Comparison of ENCODE assay signal across 8 cellular contexts in genomic region chr10:61899045-61899444, GRCh38. TPM values are rescaled to one million over a fixed set of nuclear protein-coding genes. Genes with fewer than 3 reads are reported as not detected.
DNase-seq lines count a peak whose midpoint lies in the region; ATAC-seq and TF ChIP-seq lines count a peak whose summit lies in the region.

No MANE protein-coding gene starts in this region.

- H3K4me3 Mint-ChIP-seq in CD4-positive, alpha-beta memory T cell = peak overlapping the region; percentile 86 to 96 (median 93)
- peak overlapping the region; percentile 95 for H3K4me3 Mint-ChIP-seq in activated naive CD8-positive, alpha-beta T cell treated with anti-CD3 and anti-CD28 coated beads, Interleukin-2, amount 10 ng/mL, durations not matched to agents 7 days and 5 days
- peak overlapping the region; percentile 91 for H3K4me3 Mint-ChIP-seq in mesothelial cell of epicardium

- peak; percentile 29 to 72 (median 32) for DNase-seq in CD4-positive, alpha-beta memory T cell
- peak; percentile 85 for DNase-seq in IMR-90
- DNase-seq in activated naive CD8-positive, alpha-beta T cell treated with anti-CD3 and anti-CD28 coated beads, Interleukin-2, amount 10 ng/mL, durations not matched to agents 7 days and 5 days = no peak
- DNase-seq in mesothelial cell of epicardium (ENCODE audit: low spot score in 2 of 2, unreplicated experiment in 2 of 2) = no peak
- no peak for DNase-seq in iPS-NIHi7 (ENCODE audit: extremely low spot score)
- DNase-seq in Right ventricle myocardium inferior (ENCODE audit: missing footprints) = no peak

- H3K36me3 ChIP-seq in CD4-positive, alpha-beta memory T cell (ENCODE audit: insufficient read depth, low read length) = no peaks in the 10 kb centered on the region
- H3K36me3 ChIP-seq in IMR-90 (ENCODE audit: control insufficient read depth, insufficient read depth, low read length) = no peaks in the 10 kb centered on the region; the same call in 1 of the 2 replicates

- TF ChIP-seq CTCF in IMR-90 (conservative IDR thresholded peaks at IDR 0.05; ENCODE audit: low read depth, low read length) (no peak), mesothelial cell of epicardium (IDR thresholded peaks at IDR 0.05; ENCODE audit: unreplicated experiment) (no peak)

- no TSS peak for BruUV-seq in IMR-90 (replicated peaks; lab: Mats Ljungman, UMichigan)

- peak overlapping the region; percentile 99; the same call in 1 of the 2 replicates for H3K4me2 ChIP-seq in IMR-90 (ENCODE audit: low read depth, low read length)

- TF ChIP-seq RAD21 in IMR-90 (IDR thresholded peaks at IDR 0.05; ENCODE audit: low read length) = no peak

- no CpG with 5 or more reads among the region's 5 CpGs for WGBS in IMR-90 (ENCODE audit: extremely low coverage in 2 of 2, insufficient read length in 1 of 2), 2 experiments

- peak overlapping the region; percentile 73; the same call in 1 of the 2 replicates for H4K91ac ChIP-seq in IMR-90 (ENCODE audit: insufficient read depth, low read depth, low read length)

- POLR2A ChIA-PET in CD4-positive, alpha-beta memory T cell (lab: Charles Lee; ENCODE audit: partially characterized antibody) = interaction anchor here (0.8 to 8.4 kb wide), 27 partner anchors 8 to 485 kb away, joined by 3 to 251 read pairs (median 6); no protein-coding TSS in a partner anchor
- POLR2A ChIA-PET in IMR-90 (lab: Charles Lee; ENCODE audit: unreplicated experiment) = interaction anchor here (0.6 kb wide), 2 partner anchors 61 to 1016 kb away, joined by 3 read pairs; no protein-coding TSS in a partner anchor
- POLR2A ChIA-PET in activated naive CD8-positive, alpha-beta T cell treated with anti-CD3 and anti-CD28 coated beads, Interleukin-2, amount 10 ng/mL, durations not matched to agents 7 days and 5 days (lab: Charles Lee) = interaction anchor here (0.6 to 2.1 kb wide), 6 partner anchors 31 to 181 kb away, joined by 3 to 11 read pairs (median 3); no protein-coding TSS in a partner anchor

- H3K27me3 ChIP-seq in CD4-positive, alpha-beta memory T cell (ENCODE audit: insufficient read depth, low read length) = no peaks in the 10 kb centered on the region
- no peaks in the 10 kb centered on the region for H3K27me3 ChIP-seq in IMR-90 (ENCODE audit: control insufficient read depth, insufficient read depth, low read length)

- H2AK9ac ChIP-seq in IMR-90 (replicated peaks; ENCODE audit: low read depth, low read length, poor library complexity) = no peak overlapping the region

- CTCF ChIA-PET in CD4-positive, alpha-beta memory T cell (lab: Charles Lee; ENCODE audit: partially characterized antibody) = interaction anchor here (1.0 to 12.7 kb wide), 17 partner anchors 20 to 346 kb away, joined by 3 to 228 read pairs (median 5); no protein-coding TSS in a partner anchor
- CTCF ChIA-PET in IMR-90 (lab: Yijun Ruan, JAX) = interaction anchor here (0.6 to 1.7 kb wide), 3 partner anchors 8 to 140 kb away, joined by 3 to 4 read pairs (median 3); no protein-coding TSS in a partner anchor

- peak overlapping the region; percentile 80 for H3K27ac ChIP-seq in CD4-positive, alpha-beta memory T cell (ENCODE audit: low read depth, low read length)
- peak overlapping the region; percentile 1; the same call in 1 of the 2 replicates for H3K27ac ChIP-seq in IMR-90 (ENCODE audit: insufficient read depth, low read length)

- peak overlapping the region; percentile 98 for H2BK5ac ChIP-seq in IMR-90 (ENCODE audit: low read depth, low read length, poor library complexity, severe bottlenecking)

- H3K23ac ChIP-seq in IMR-90 (ENCODE audit: low read depth, low read length) = peak overlapping the region; percentile 85

- TF ChIP-seq POLR2A in IMR-90 (IDR thresholded peaks at IDR 0.05; ENCODE audit: low read depth, low read length) = no peak

- H4K20me1 ChIP-seq in IMR-90 (ENCODE audit: insufficient read depth, low read length) = no peaks in the 10 kb centered on the region

- peaks cover 4 to 17% of the 10 kb centered on the region in 2 experiments; a peak in 3 of 4 replicates for H3K79me1 ChIP-seq in IMR-90 (ENCODE audit: low read depth in 1 of 2, low read length in 2 of 2)

- peak overlapping the region; percentile 42; the same call in 1 of the 2 replicates for H3K18ac ChIP-seq in IMR-90 (ENCODE audit: low read depth, low read length)

- in situ Hi-C loops in IMR-90 (cut with MboI; ENCODE audit: low sequenced_read_pairs) = no loop called here

- H3K4me3 ChIP-seq in CD4-positive, alpha-beta memory T cell (ENCODE audit: low read length in 2 of 2) = peak overlapping the region; percentile 63 to 88
- no peak overlapping the region for H3K4me3 ChIP-seq in IMR-90 (ENCODE audit: insufficient read depth, low read depth, low read length)

- peak overlapping the region; percentile 77 to 99 (median 95) for H3K27ac Mint-ChIP-seq in CD4-positive, alpha-beta memory T cell
- H3K27ac Mint-ChIP-seq in activated naive CD8-positive, alpha-beta T cell treated with anti-CD3 and anti-CD28 coated beads, Interleukin-2, amount 10 ng/mL, durations not matched to agents 7 days and 5 days = peak overlapping the region; percentile 97
- peak overlapping the region; percentile 39 for H3K27ac Mint-ChIP-seq in mesothelial cell of epicardium

- 0 out of 2 replicates have a peak overlapping the region, but pooled peaks have one; percentile 58 for H3K14ac ChIP-seq in IMR-90 (replicated peaks; ENCODE audit: low read depth, low read length)

- H2AK5ac ChIP-seq in IMR-90 (ENCODE audit: low read depth, low read length) = peak overlapping the region; percentile 87

- peak overlapping the region in 1 of 2 experiments; percentile 88; a peak in 3 of 4 replicates for H4K8ac ChIP-seq in IMR-90 (ENCODE audit: low read depth in 2 of 2, low read length in 2 of 2)

- peak overlapping the region; percentile 81 for H2BK20ac ChIP-seq in IMR-90 (ENCODE audit: low read depth, low read length)

- H2BK120ac ChIP-seq in IMR-90 (ENCODE audit: low read depth, low read length) = peak overlapping the region; percentile 95

- H3K36me3 Mint-ChIP-seq in CD4-positive, alpha-beta memory T cell = peaks cover 0 to 29% of the 10 kb centered on the region in 2 donors
- H3K36me3 Mint-ChIP-seq in activated naive CD8-positive, alpha-beta T cell treated with anti-CD3 and anti-CD28 coated beads, Interleukin-2, amount 10 ng/mL, durations not matched to agents 7 days and 5 days = peaks cover 4% of the 10 kb centered on the region
- no peaks in the 10 kb centered on the region for H3K36me3 Mint-ChIP-seq in mesothelial cell of epicardium

- H3K4me1 Mint-ChIP-seq in CD4-positive, alpha-beta memory T cell = peaks cover 18 to 48% (median 31%) of the 10 kb centered on the region in 4 donors
- H3K4me1 Mint-ChIP-seq in activated naive CD8-positive, alpha-beta T cell treated with anti-CD3 and anti-CD28 coated beads, Interleukin-2, amount 10 ng/mL, durations not matched to agents 7 days and 5 days = peaks cover 30% of the 10 kb centered on the region
- H3K4me1 Mint-ChIP-seq in mesothelial cell of epicardium = peaks cover 37% of the 10 kb centered on the region

- peaks cover 4% of the 10 kb centered on the region; the same call in 1 of the 2 replicates for H3K9me1 ChIP-seq in IMR-90 (ENCODE audit: insufficient read depth, low read length)

- intact Hi-C loops in CD4-positive, alpha-beta memory T cell (cut with micrococcal nuclease) = loop anchor here (10.0 kb wide), 1 partner anchor 526 kb away; no protein-coding TSS in a partner anchor
- intact Hi-C loops in IMR-90 (cut with micrococcal nuclease) (no loop called here), Right ventricle myocardium inferior (cut with DNase I) (no loop called here)

- peaks cover 33% of the 10 kb centered on the region for H3K4me1 ChIP-seq in CD4-positive, alpha-beta memory T cell (ENCODE audit: insufficient read depth, low read length)
- H3K4me1 ChIP-seq in IMR-90 (ENCODE audit: control insufficient read depth, insufficient read depth, low read length) = peaks cover 12% of the 10 kb centered on the region

- peak overlapping the region; percentile 50; the same call in 1 of the 2 replicates for H3K56ac ChIP-seq in IMR-90 (ENCODE audit: extremely low read depth, insufficient read depth, low read length)

- ATAC-seq in IMR-90 (ENCODE audit: low read depth) = peak; percentile 4; the same call in 1 of the 2 replicates
- no peak for ATAC-seq in activated naive CD8-positive, alpha-beta T cell treated with anti-CD3 and anti-CD28 coated beads, Interleukin-2, amount 10 ng/mL, durations not matched to agents 7 days and 5 days (ENCODE audit: low read depth)
- no peak for ATAC-seq in HG03354 (IDR thresholded peaks at IDR 0.05; ENCODE audit: poor library complexity, severe bottlenecking, unreplicated experiment)
- no peak for ATAC-seq in GM21515 (IDR thresholded peaks at IDR 0.05; ENCODE audit: unreplicated experiment)
- no peak for ATAC-seq in Right ventricle myocardium inferior

- no peak overlapping the region; the same call in 1 of the 2 replicates for H3K9ac ChIP-seq in IMR-90 (ENCODE audit: low read depth, low read length)

- peak overlapping the region; percentile 74; the same call in 1 of the 3 replicates for H2BK15ac ChIP-seq in IMR-90 (ENCODE audit: low read depth, low read length)

- no peak overlapping the region for H4K5ac ChIP-seq in IMR-90 (ENCODE audit: low read depth, low read length)

- dilution Hi-C loops in IMR-90 (cut with HindIII; ENCODE audit: low sequenced_read_pairs, unreplicated experiment) = no loop called here

- no peaks in the 10 kb centered on the region for H3K27me3 Mint-ChIP-seq in CD4-positive, alpha-beta memory T cell
- no peaks in the 10 kb centered on the region for H3K27me3 Mint-ChIP-seq in activated naive CD8-positive, alpha-beta T cell treated with anti-CD3 and anti-CD28 coated beads, Interleukin-2, amount 10 ng/mL, durations not matched to agents 7 days and 5 days
- H3K27me3 Mint-ChIP-seq in mesothelial cell of epicardium (ENCODE audit: low read depth) = no peaks in the 10 kb centered on the region

- H3K9me3 Mint-ChIP-seq in CD4-positive, alpha-beta memory T cell = peaks cover 0 to 5% (median 0%) of the 10 kb centered on the region in 8 donors
- no peaks in the 10 kb centered on the region for H3K9me3 Mint-ChIP-seq in activated naive CD8-positive, alpha-beta T cell treated with anti-CD3 and anti-CD28 coated beads, Interleukin-2, amount 10 ng/mL, durations not matched to agents 7 days and 5 days
- H3K9me3 Mint-ChIP-seq in mesothelial cell of epicardium = no peaks in the 10 kb centered on the region

- no peaks in the 10 kb centered on the region for H3K9me3 ChIP-seq in CD4-positive, alpha-beta memory T cell (ENCODE audit: control insufficient read depth in 1 of 2, low read length in 2 of 2)
- no peaks in the 10 kb centered on the region for H3K9me3 ChIP-seq in IMR-90 (ENCODE audit: control insufficient read depth, insufficient read depth, low read length)

- peak overlapping the region; percentile 67; the same call in 1 of the 2 replicates for H3K4ac ChIP-seq in IMR-90 (ENCODE audit: low read depth, low read length)

- H2AFZ ChIP-seq in IMR-90 (replicated peaks; ENCODE audit: low read length, poor library complexity) = no peak overlapping the region

RNA-seq across cellular contexts. Expression of gene ARID5B, which starts 2.5 kb away (rescaled TPM):
- total RNA-seq in CD4-positive, alpha-beta memory T cell = 10 to 100 TPM; 41.9 TPM
- 10 to 100 TPM; 30.9 to 49.6 TPM for polyA plus RNA-seq in CD4-positive, alpha-beta memory T cell
- 125 and 140 TPM in 2 replicates for total RNA-seq in IMR-90 (2012; rRNA removed)
- polyA plus RNA-seq in IMR-90 (2012; rRNA removed) = 41.0 and 43.7 TPM in 2 replicates
- polyA plus RNA-seq in IMR-90 (2012; cell fraction: cytosol; rRNA removed) = 13.5 and 19.6 TPM in 2 replicates
- polyA plus RNA-seq in IMR-90 (2012; cell fraction: nucleus; rRNA removed; ENCODE audit: low replicate concordance) = 21.1 and 46.7 TPM in 2 replicates
- total RNA-seq in activated naive CD8-positive, alpha-beta T cell treated with anti-CD3 and anti-CD28 coated beads, Interleukin-2, amount 10 ng/mL, durations not matched to agents 7 days and 5 days = 10 to 100 TPM; 25.4 to 26.1 TPM
- 50.9 to 52.5 TPM (median 51.4 TPM) in 3 replicates for total RNA-seq in mesothelial cell of epicardium
- total RNA-seq in Right ventricle myocardium inferior = 14.0 TPM

Comparison
In these comparisons a context has a peak if more than half of its experiments do, and no peak if none do; other contexts are left out.
1. DNase-seq: peak in CD4-positive, alpha-beta memory T cell (5 of 5) and IMR-90 (single experiment); none in activated naive CD8-positive, alpha-beta T cell treated with anti-CD3 and anti-CD28 coated beads, Interleukin-2, amount 10 ng/mL, durations not matched to agents 7 days and 5 days (single experiment), mesothelial cell of epicardium (0 of 2), iPS-NIHi7 (single experiment) and Right ventricle myocardium inferior (single experiment).
2. H3K27ac Mint-ChIP-seq: peak in every context shown above with its lines; median percentile 97 in activated naive CD8-positive, alpha-beta T cell treated with anti-CD3 and anti-CD28 coated beads, Interleukin-2, amount 10 ng/mL, durations not matched to agents 7 days and 5 days; 95 in CD4-positive, alpha-beta memory T cell; 39 in mesothelial cell of epicardium.
3. Peak in every context shown above with its lines, with median percentiles within 50 percentile points of each other: H3K4me3 Mint-ChIP-seq.